8 cellular contexts compared by ENCODE assay signal in the genomic region with DNA sequence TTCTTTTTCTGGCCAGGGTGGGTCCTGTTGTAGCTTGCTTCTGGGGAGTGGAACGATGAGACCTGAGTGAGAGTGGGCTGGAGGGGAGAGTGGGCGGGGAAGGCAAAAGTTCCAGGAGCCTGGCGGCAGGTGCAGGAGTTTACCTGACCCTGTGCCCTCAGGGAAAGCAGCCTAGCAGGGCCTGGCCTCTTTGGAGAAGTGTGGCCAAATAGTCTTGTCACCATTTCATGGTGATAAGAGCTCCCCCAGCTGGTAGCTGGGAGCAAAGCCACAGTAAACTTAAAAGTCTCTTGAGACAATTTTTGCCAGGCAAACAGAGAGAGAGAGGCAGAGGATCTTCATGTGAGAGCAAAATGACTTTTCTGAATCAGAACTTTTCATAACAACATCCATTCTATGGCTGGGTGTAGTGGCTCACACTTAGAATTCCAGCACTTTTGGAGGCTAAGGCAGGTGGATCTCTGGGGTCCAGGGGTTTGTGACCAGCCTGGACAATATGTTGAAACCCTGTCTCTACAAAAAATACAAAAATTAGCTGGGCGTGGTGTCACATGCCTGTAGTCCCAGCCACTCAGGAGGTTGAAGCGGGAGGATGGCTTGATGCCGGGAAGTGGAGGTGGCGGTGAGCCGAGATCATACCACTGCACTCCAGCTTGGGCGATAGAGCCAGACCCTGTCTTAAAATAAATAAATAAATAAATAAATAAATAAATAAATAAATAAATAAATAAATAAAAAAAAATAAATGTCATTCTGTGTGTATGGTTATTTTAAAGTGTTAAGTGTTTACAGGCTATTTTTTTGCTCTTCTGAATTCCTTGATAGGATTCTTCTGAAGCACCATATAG.
DNase-seq lines count a peak whose midpoint lies in the region; ATAC-seq and TF ChIP-seq lines count a peak whose summit lies in the region.

No MANE protein-coding gene starts in this region.

- intact Hi-C loops in activated CD8-positive, alpha-beta T cell treated with anti-CD3 and anti-CD28 coated beads for 36 hours (cut with micrococcal nuclease): loop anchor here (1.0 kb wide), 1 partner anchor 225 kb away; no protein-coding TSS in a partner anchor

- TF ChIP-seq CTCF in HL-60 (IDR thresholded peaks at IDR 0.05; ENCODE audit: insufficient read depth, low read length): peak; percentile 66
- peak; percentile 86 for TF ChIP-seq CTCF in activated CD8-positive, alpha-beta T cell treated with anti-CD3 and anti-CD28 coated beads for 36 hours (IDR thresholded peaks at IDR 0.05)

- peak; percentile 84 to 85 for DNase-seq in AML-193 (lab: John Stamatoyannopoulos, UW)
- peak; percentile 11 to 57 for DNase-seq in HL-60 (ENCODE audit: low read depth in 1 of 2, low spot score in 1 of 2)
- DNase-seq in NCI-H82 (lab: John Stamatoyannopoulos, UW): peak; percentile 94
- DNase-seq in activated CD8-positive, alpha-beta T cell treated with anti-CD3 and anti-CD28 coated beads for 36 hours: peak; percentile 81
- peak; percentile 39 for DNase-seq in effector CD8-positive, alpha-beta T cell (lab: John Stamatoyannopoulos, UW)
- peak; percentile 50 to 66 for DNase-seq in memory B cell (ENCODE audit: low spot score in 2 of 2)
- peak; percentile 8 to 49 for DNase-seq in stimulated activated CD8-positive, alpha-beta memory T cell treated with anti-CD3 and anti-CD28 coated beads, Interleukin-2, amount 100 ng/mL, for 1 hour (ENCODE audit: low read depth in 2 of 2)

- no peaks in the 10 kb centered on the region for H3K27me3 Mint-ChIP-seq in activated CD8-positive, alpha-beta T cell treated with anti-CD3 and anti-CD28 coated beads for 36 hours
- no peaks in the 10 kb centered on the region for H3K27me3 Mint-ChIP-seq in memory B cell

- peaks cover 1% of the 10 kb centered on the region for H3K27me3 ChIP-seq in HL-60 (ENCODE audit: insufficient read depth, poor library complexity, severe bottlenecking)

- no peaks in the 10 kb centered on the region for H3K9me3 Mint-ChIP-seq in activated CD8-positive, alpha-beta T cell treated with anti-CD3 and anti-CD28 coated beads for 36 hours
- H3K9me3 Mint-ChIP-seq in memory B cell: no peaks in the 10 kb centered on the region

- peaks cover 7% of the 10 kb centered on the region for H3K4me1 Mint-ChIP-seq in activated CD8-positive, alpha-beta T cell treated with anti-CD3 and anti-CD28 coated beads for 36 hours (ENCODE audit: low read depth)
- H3K4me1 Mint-ChIP-seq in memory B cell: peaks cover 9% of the 10 kb centered on the region

- no peak overlapping the region for H3K4me3 Mint-ChIP-seq in activated CD8-positive, alpha-beta T cell treated with anti-CD3 and anti-CD28 coated beads for 36 hours
- no peak overlapping the region for H3K4me3 Mint-ChIP-seq in memory B cell

- ATAC-seq in GM19328 (IDR thresholded peaks at IDR 0.05; ENCODE audit: unreplicated experiment): peak; percentile 80
- peak; percentile 96 for ATAC-seq in activated CD8-positive, alpha-beta T cell treated with anti-CD3 and anti-CD28 coated beads for 36 hours
- ATAC-seq in memory B cell (ENCODE audit: low read depth): peak; percentile 73

- H3K27ac Mint-ChIP-seq in activated CD8-positive, alpha-beta T cell treated with anti-CD3 and anti-CD28 coated beads for 36 hours: no peak overlapping the region
- H3K27ac Mint-ChIP-seq in memory B cell: no peak overlapping the region

- no peak overlapping the region for H3K27ac ChIP-seq in HL-60 (replicated peaks)

- POLR2A ChIA-PET in activated CD8-positive, alpha-beta T cell treated with anti-CD3 and anti-CD28 coated beads for 36 hours (lab: Charles Lee): interaction anchor here (1.1 to 1.2 kb wide), 2 partner anchors 218 to 225 kb away, joined by 4 to 5 read pairs; no protein-coding TSS in a partner anchor

- H3K36me3 Mint-ChIP-seq in activated CD8-positive, alpha-beta T cell treated with anti-CD3 and anti-CD28 coated beads for 36 hours (ENCODE audit: low read depth): no peaks in the 10 kb centered on the region
- peaks cover 3% of the 10 kb centered on the region for H3K36me3 Mint-ChIP-seq in memory B cell

- no peak overlapping the region for H3K4me3 ChIP-seq in HL-60 (replicated peaks; ENCODE audit: insufficient read depth, low read length)

- CTCF ChIA-PET in activated CD8-positive, alpha-beta T cell treated with anti-CD3 and anti-CD28 coated beads for 36 hours (lab: Charles Lee): interaction anchor here (0.6 to 3.4 kb wide), 68 partner anchors 9 to 273 kb away, joined by 3 to 123 read pairs (median 4); partner anchors contain the start of gene CARMIL1

Comparison
In these comparisons a context has a peak if more than half of its experiments do, and no peak if none do; other contexts are left out.
1. DNase-seq: peak in every context shown above with its lines; median percentile 94 in NCI-H82; 84 in AML-193; 81 in activated CD8-positive, alpha-beta T cell treated with anti-CD3 and anti-CD28 coated beads for 36 hours; 58 in memory B cell; 39 in effector CD8-positive, alpha-beta T cell; 34 in HL-60; 28 in stimulated activated CD8-positive, alpha-beta memory T cell treated with anti-CD3 and anti-CD28 coated beads, Interleukin-2, amount 100 ng/mL, for 1 hour.